In the genomic region with DNA sequence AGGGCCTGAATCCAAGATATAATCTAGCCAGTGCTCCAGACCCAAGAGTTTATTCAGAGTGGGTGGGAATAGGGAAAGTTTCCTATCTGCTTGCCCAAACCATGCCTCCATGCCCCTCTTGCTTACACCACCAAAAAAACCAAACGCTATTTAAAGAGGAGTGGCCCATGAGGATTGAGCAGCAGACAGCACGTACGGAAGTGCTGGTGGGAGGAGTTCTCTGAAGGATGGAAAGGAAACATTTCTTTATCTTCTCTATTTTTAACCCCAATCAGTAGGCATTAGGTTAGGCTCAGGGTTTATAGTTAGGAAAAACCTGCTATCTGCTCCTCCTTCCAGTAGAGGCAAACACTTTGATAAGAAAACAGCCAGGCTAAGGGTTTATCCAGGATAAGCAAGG, we compare ENCODE assay signal across 20 cellular contexts.
"Had no signal": no experiment of that assay in that cellular context is flagged by ENCODE, and none has a peak within 500 bp of the region (broad histone marks: within the 10 kb centered on the region; RNA-seq: fewer than 3 reads in every experiment).

No MANE protein-coding gene starts in this region.

- H3K27me3 ChIP-seq: dorsolateral prefrontal cortex, left lung, sigmoid colon, stomach had no signal

- H3K27ac ChIP-seq: dorsolateral prefrontal cortex, left lung, sigmoid colon, skin epidermis, stomach, thoracic aorta had no signal

- H3K4me3 ChIP-seq: dorsolateral prefrontal cortex, left lung, lung, sigmoid colon, skin epidermis, stomach, thoracic aorta had no signal

- DNase-seq: cortex of kidney; dorsolateral prefrontal cortex; effector CD8-positive, alpha-beta T cell; islet precursor cell; left lung; mesenchymal stem cell; naive B cell; occipital lobe; sigmoid colon; stimulated activated CD4-positive, alpha-beta T cell treated with anti-CD3 and anti-CD28 coated beads, Interleukin-2, amount 100 ng/mL, for 24 hours; stimulated activated CD4-positive, alpha-beta T cell treated with anti-CD3 and anti-CD28 coated beads, Interleukin-4, amount 100 ng/mL, for 4 hours; stimulated activated naive B cell treated with anti-CD40 and anti-IgM and Interleukin-4, amounts not matched to agents 10 μg/mL and 1 μg/mL and 100 μg/mL, for 72 hours; stomach; substantia nigra; trophoblast cell had no signal

- H3K4me1 ChIP-seq: left lung, sigmoid colon had no signal

- H3K36me3 Mint-ChIP-seq: naive B cell had no signal

- H3K27ac Mint-ChIP-seq: nephron; stimulated activated naive B cell treated with anti-CD40 and anti-IgM and Interleukin-4, amounts not matched to agents 10 μg/mL and 1 μg/mL and 100 μg/mL, for 72 hours had no signal

- H3K9me3 ChIP-seq: left lung, sigmoid colon, stomach, thoracic aorta had no signal

- ATAC-seq: esophagus mucosa; left lung; stimulated activated naive B cell treated with anti-CD40 and anti-IgM and Interleukin-4, amounts not matched to agents 10 μg/mL and 1 μg/mL and 100 μg/mL, for 72 hours had no signal

- H3K4me3 Mint-ChIP-seq: naive B cell; nephron; stimulated activated naive B cell treated with anti-CD40 and anti-IgM and Interleukin-4, amounts not matched to agents 10 μg/mL and 1 μg/mL and 100 μg/mL, for 72 hours had no signal

- H3K27me3 Mint-ChIP-seq: naive B cell; stimulated activated naive B cell treated with anti-CD40 and anti-IgM and Interleukin-4, amounts not matched to agents 10 μg/mL and 1 μg/mL and 100 μg/mL, for 72 hours had no signal

- H3K9me3 Mint-ChIP-seq: naive B cell; nephron; stimulated activated naive B cell treated with anti-CD40 and anti-IgM and Interleukin-4, amounts not matched to agents 10 μg/mL and 1 μg/mL and 100 μg/mL, for 72 hours had no signal
